ENCODE assay signal across 8 cellular contexts in the genomic region with DNA sequence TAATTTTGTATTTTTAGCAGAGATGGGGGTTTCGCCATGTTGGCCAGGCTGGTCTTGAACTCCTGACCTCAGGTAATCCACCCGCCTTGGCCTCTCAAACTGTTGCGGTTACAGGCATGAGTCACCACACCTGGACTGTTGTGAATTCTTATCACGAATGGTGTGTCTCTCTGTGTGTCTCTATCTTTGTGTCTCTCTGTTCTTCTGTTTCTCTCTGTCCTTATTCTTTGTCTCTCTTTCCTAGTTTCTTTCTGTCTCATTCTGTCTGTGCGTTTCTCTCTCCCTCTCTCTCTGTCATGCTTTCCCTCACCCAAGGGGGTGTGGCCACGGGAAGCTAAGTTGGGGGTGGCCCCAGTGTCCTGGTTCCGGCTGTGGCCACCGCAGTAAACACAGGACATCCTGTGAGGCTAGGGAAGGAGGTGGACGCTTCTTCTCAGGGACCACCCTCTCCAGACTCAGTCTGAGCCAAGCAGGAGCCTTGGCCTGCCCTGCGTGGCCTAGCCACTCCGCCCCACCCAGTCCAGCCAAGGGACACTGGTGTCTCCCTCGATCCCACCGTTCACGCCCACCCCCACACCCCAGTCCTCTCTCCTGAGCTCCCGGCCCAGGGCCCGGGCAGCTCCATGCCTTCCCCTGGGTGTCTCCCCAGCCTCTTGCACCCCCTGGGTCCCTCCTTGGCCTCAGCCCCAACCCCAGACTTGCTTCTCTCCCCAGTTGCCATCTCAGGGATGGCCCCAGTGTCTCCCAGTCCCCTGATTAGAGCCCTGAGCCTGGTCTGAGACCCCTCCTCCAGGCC. TPM values are rescaled to one million over a fixed set of nuclear protein-coding genes. Genes with fewer than 3 reads are reported as not detected.
DNase-seq lines count a peak whose midpoint lies in the region; ATAC-seq and TF ChIP-seq lines count a peak whose summit lies in the region.
"Had no signal": no experiment of that assay in that cellular context is flagged by ENCODE, and none has a peak within 500 bp of the region (broad histone marks: within the 10 kb centered on the region; RNA-seq: fewer than 3 reads in every experiment).

No MANE protein-coding gene starts in this region.

- H3K27ac Mint-ChIP-seq in HFFc6 (peak overlapping the region; percentile 34), WTC11 (peak overlapping the region; percentile 41)

- H3K4me1 ChIP-seq in suprapubic skin = peaks cover 34% of the 10 kb centered on the region

- CTCF ChIA-PET in WTC11 (lab: Charles Lee) = interaction anchor here (0.6 to 1.2 kb wide), 4 partner anchors 9 to 343 kb away, joined by 3 to 5 read pairs (median 3); partner anchors contain the start of gene SERTAD1

- TF ChIP-seq POLR2A in suprapubic skin (IDR thresholded peaks at IDR 0.05) = no peak

- H3K4me1 Mint-ChIP-seq in HFFc6 (ENCODE audit: low read depth) (peaks cover 16% of the 10 kb centered on the region), WTC11 (peaks cover 29% of the 10 kb centered on the region)

- TF ChIP-seq EP300 in suprapubic skin (IDR thresholded peaks at IDR 0.05) = no peak

- peak overlapping the region; percentile 57 for H3K27ac ChIP-seq in suprapubic skin
- H3K27ac ChIP-seq: brain microvascular endothelial cell had no signal

- ATAC-seq in WTC11 (no peak), left ventricle myocardium superior (peak; percentile 4), HG03175 (IDR thresholded peaks at IDR 0.05; ENCODE audit: unreplicated experiment) (no peak), HG03520 (IDR thresholded peaks at IDR 0.05; ENCODE audit: unreplicated experiment) (no peak)

- peak overlapping the region; percentile 2 for H3K4me3 ChIP-seq in suprapubic skin

- H3K27me3 Mint-ChIP-seq in HFFc6 (ENCODE audit: insufficient read depth) (peaks cover 4% of the 10 kb centered on the region), WTC11 (ENCODE audit: low read depth) (no peaks in the 10 kb centered on the region; the same call in 1 of the 2 replicates)

- H3K9me3 ChIP-seq in suprapubic skin = no peaks in the 10 kb centered on the region

- 55% methylated on average over 14 of the region's 16 CpGs for WGBS in suprapubic skin

- no peaks in the 10 kb centered on the region for H3K27me3 ChIP-seq in suprapubic skin
- H3K27me3 ChIP-seq: brain microvascular endothelial cell had no signal

- H3K36me3 Mint-ChIP-seq in HFFc6 (ENCODE audit: low read depth) (no peaks in the 10 kb centered on the region), WTC11 (no peaks in the 10 kb centered on the region)

- DNase-seq in HFFc6 = no peak
- DNase-seq in WTC11 (ENCODE audit: low spot score) = no peak
- DNase-seq in left ventricle myocardium superior = peak; percentile 70
- DNase-seq in suprapubic skin (ENCODE audit: low spot score in 2 of 2) = no peak
- DNase-seq in middle frontal gyrus (ENCODE audit: extremely low spot score, low spot score) = no peak
- DNase-seq: brain microvascular endothelial cell had no signal

- H3K9me3 Mint-ChIP-seq in HFFc6 (no peaks in the 10 kb centered on the region), WTC11 (no peaks in the 10 kb centered on the region)

- no peak for TF ChIP-seq CTCF in HFFc6 (IDR thresholded peaks at IDR 0.05)
- no peak for TF ChIP-seq CTCF in WTC11 (IDR thresholded peaks at IDR 0.05)
- no peak for TF ChIP-seq CTCF in suprapubic skin (IDR thresholded peaks at IDR 0.05)

- POLR2A ChIA-PET in WTC11 (lab: Charles Lee) = interaction anchor here (0.6 kb wide), 1 partner anchor 27 kb away, joined by 3 read pairs; no protein-coding TSS in a partner anchor

- H3K36me3 ChIP-seq in suprapubic skin = no peaks in the 10 kb centered on the region

- intact Hi-C loops in left ventricle myocardium superior (cut with micrococcal nuclease) = no loop called here

- H3K4me3 Mint-ChIP-seq in HFFc6 (peak overlapping the region; percentile 4; the same call in 1 of the 2 replicates), WTC11 (no peak overlapping the region)

TF ChIP-seq in WTC11, 78 proteins besides CTCF, POLR2A, EP300 and RAD21:
- TF ChIP-seq E2F4 (CRISPR knock-in tag; IDR thresholded peaks at IDR 0.05; ENCODE audit: borderline replicate concordance, low read depth) = no peak
- 0 out of 2 replicates have a peak, but pooled peaks have one; percentile 19 for TF ChIP-seq SP1 (CRISPR knock-in tag; conservative IDR thresholded peaks at IDR 0.05)

RNA-seq across cellular contexts. Expression of gene PRX, which starts 3.9 kb away (rescaled TPM):
- 1 to 10 TPM in 2 of 6 experiments, under 1 TPM in 4; 0.86 to 1.5 (median 0.94) TPM for total RNA-seq in HFFc6 (2021; fragmentation: NEBNext Ultra II Directional; extraction: Animal tissue kit (Norgen Biotek cat#: 25700))
- total RNA-seq in WTC11 (2021) (8.2 to 8.4 TPM (median 8.3 TPM) in 3 replicates), left ventricle myocardium superior (4.1 TPM), suprapubic skin (1 to 10 TPM; 4.1 to 7.3 (median 4.8) TPM)

RNA-seq across cellular contexts. Expression of gene SERTAD1, which starts 8.7 kb away (rescaled TPM):
- 10 to 100 TPM; 18.5 to 25.4 (median 21.2) TPM for total RNA-seq in HFFc6 (2021; fragmentation: NEBNext Ultra II Directional; extraction: Animal tissue kit (Norgen Biotek cat#: 25700))
- total RNA-seq in WTC11 (2021) (6.8 to 8.6 TPM (median 7.4 TPM) in 3 replicates), left ventricle myocardium superior (8.9 TPM), suprapubic skin (10 to 100 TPM in 3 of 4 donors, 1 to 10 TPM in 1; 8.5 to 33.9 (median 20.6) TPM)

RNA-seq across cellular contexts. Expression of gene SERTAD3, which starts 27.0 kb away (rescaled TPM):
- 10 to 100 TPM; 35.9 to 47.0 (median 41.2) TPM for total RNA-seq in HFFc6 (2021; fragmentation: NEBNext Ultra II Directional; extraction: Animal tissue kit (Norgen Biotek cat#: 25700))
- total RNA-seq in WTC11 (2021) (31.9 to 34.6 TPM (median 33.6 TPM) in 3 replicates), left ventricle myocardium superior (23.4 TPM), suprapubic skin (10 to 100 TPM; 16.4 to 29.8 (median 19.1) TPM)

RNA-seq across cellular contexts. Expression of gene HIPK4, which starts 27.1 kb away (rescaled TPM):
- total RNA-seq in HFFc6 (2021; fragmentation: NEBNext Ultra II Directional; extraction: Animal tissue kit (Norgen Biotek cat#: 25700)) = under 1 TPM in 4 of 6 experiments, not detected in 2; 0.07 to 0.11 (median 0.10) TPM
- total RNA-seq in WTC11 (2021) (0.21 to 0.31 TPM (median 0.25 TPM) in 3 replicates), left ventricle myocardium superior (not detected), suprapubic skin (under 1 TPM in 3 of 4 donors, not detected in 1; 0.21 to 0.47 (median 0.42) TPM)

RNA-seq across cellular contexts. Expression of gene BLVRB, which starts 48.4 kb away (rescaled TPM):
- 10 to 100 TPM; 35.3 to 55.7 (median 52.5) TPM for total RNA-seq in HFFc6 (2021; fragmentation: NEBNext Ultra II Directional; extraction: Animal tissue kit (Norgen Biotek cat#: 25700))
- 35.1 to 38.5 TPM (median 37.1 TPM) in 3 replicates for total RNA-seq in WTC11 (2021)
- total RNA-seq in left ventricle myocardium superior = 120 TPM
- total RNA-seq in suprapubic skin = 100 to 1,000 TPM; 117 to 172 (median 142) TPM
